Comparison of ENCODE assay signal across 10 cellular contexts in genomic region chr9:1046639-1047604, GRCh38. TPM values are rescaled to one million over a fixed set of nuclear protein-coding genes. Genes with fewer than 3 reads are reported as not detected.
DNase-seq lines count a peak whose midpoint lies in the region; ATAC-seq, FAIRE-seq and TF ChIP-seq lines count a peak whose summit lies in the region.
"Had no signal": no experiment of that assay in that cellular context is flagged by ENCODE, and none has a peak within 500 bp of the region (broad histone marks: within the 10 kb centered on the region; RNA-seq: fewer than 3 reads in every experiment).

No MANE protein-coding gene starts in this region.

- H3K9me3 ChIP-seq in A673 (ENCODE audit: low read depth, low read length, poor library complexity, severe bottlenecking), result no peaks in the 10 kb centered on the region

- H3K27ac Mint-ChIP-seq in MCF 10A (ENCODE audit: low read depth, unreplicated experiment), result peak overlapping the region; percentile 44
- H3K27ac Mint-ChIP-seq in natural killer cell, result no peak overlapping the region

- no peak overlapping the region for H3K27ac ChIP-seq in A673 (ENCODE audit: low read depth, low read length, poor library complexity, severe bottlenecking)

- no peaks in the 10 kb centered on the region for H3K36me3 Mint-ChIP-seq in MCF 10A (ENCODE audit: insufficient read depth, unreplicated experiment)
- peaks cover 10% of the 10 kb centered on the region for H3K36me3 Mint-ChIP-seq in natural killer cell

- H3K4me1 Mint-ChIP-seq in MCF 10A (ENCODE audit: insufficient read depth, unreplicated experiment) (peaks cover 11% of the 10 kb centered on the region), natural killer cell (peaks cover 47 to 52% of the 10 kb centered on the region in 2 donors)

- POLR2A ChIA-PET in A673 (lab: Charles Lee; ENCODE audit: low non-redundant PET), result no interaction called here
- POLR2A ChIA-PET in MCF 10A (lab: Yijun Ruan, JAX), result interaction anchor here (0.5 to 0.6 kb wide), 2 partner anchors 38 to 970 kb away, joined by 3 to 4 read pairs; no protein-coding TSS in a partner anchor

- intact Hi-C loops in A673 (cut with micrococcal nuclease; ENCODE audit: unreplicated experiment) (no loop called here), MCF 10A (cut with micrococcal nuclease) (no loop called here), natural killer cell (cut with micrococcal nuclease) (no loop called here)

- peak overlapping the region; percentile 73 for H3K4me3 Mint-ChIP-seq in MCF 10A (ENCODE audit: unreplicated experiment)
- peak overlapping the region; percentile 91 for H3K4me3 Mint-ChIP-seq in natural killer cell

- FAIRE-seq in frontal cortex (lab: Jason Lieb, UNC), result no peak
- FAIRE-seq: H1 had no signal

- TF ChIP-seq CTCF in A673 (conservative IDR thresholded peaks at IDR 0.05; ENCODE audit: low read depth, low read length) (no peak), MCF 10A (IDR thresholded peaks at IDR 0.05; ENCODE audit: unreplicated experiment) (no peak), natural killer cell (IDR thresholded peaks at IDR 0.05) (no peak)

- H3K4me3 ChIP-seq in A673 (ENCODE audit: low read depth, low read length, poor library complexity, severe bottlenecking), result peak overlapping the region; percentile 36
- H3K4me3 ChIP-seq in H7 (ENCODE audit: insufficient read depth, low read depth, low read length), result no peak overlapping the region

- H3K27me3 ChIP-seq in A673 (replicated peaks; ENCODE audit: insufficient read depth, low read depth, low read length, poor library complexity) (peaks cover 97% of the 10 kb centered on the region), H7 (ENCODE audit: control insufficient read depth, insufficient read depth, low read length) (peaks cover 98% of the 10 kb centered on the region)

- ATAC-seq in natural killer cell (no peak), GM21717 (IDR thresholded peaks at IDR 0.05; ENCODE audit: unreplicated experiment) (no peak), HG03432 (IDR thresholded peaks at IDR 0.05; ENCODE audit: unreplicated experiment) (no peak)

- no TSS peak for BruUV-seq in A673 (replicated peaks; lab: Mats Ljungman, UMichigan)
- BruUV-seq in MCF 10A (replicated peaks; lab: Mats Ljungman, UMichigan), result no TSS peak

- DNase-seq in A673 (ENCODE audit: low spot score), result no peak
- peak; percentile 78 for DNase-seq in H7
- DNase-seq in MCF 10A (ENCODE audit: unreplicated experiment), result no peak
- DNase-seq in natural killer cell, result no peak
- no peak for DNase-seq in frontal cortex (ENCODE audit: low spot score in 2 of 2)
- no peak for DNase-seq in activated CD4-positive, CD25-positive, alpha-beta regulatory T cell (lab: John Stamatoyannopoulos, UW)
- DNase-seq: NCI-H187 treated with DMSO at 0.1 percent for 48 hours had no signal

- CTCF ChIA-PET in A673 (lab: Charles Lee) (no interaction called here), MCF 10A (lab: Yijun Ruan, JAX) (interaction anchor here (0.8 kb wide), 1 partner anchor 557 kb away, joined by 3 read pairs; no protein-coding TSS in a partner anchor)

- H3K27me3 Mint-ChIP-seq in MCF 10A (ENCODE audit: insufficient read depth, unreplicated experiment), result peaks cover 4% of the 10 kb centered on the region
- peaks cover 70 to 77% of the 10 kb centered on the region in 2 donors for H3K27me3 Mint-ChIP-seq in natural killer cell (ENCODE audit: low read depth in 2 of 2)

- H3K36me3 ChIP-seq in A673 (ENCODE audit: insufficient read depth, low read length, poor library complexity, severe bottlenecking) (no peaks in the 10 kb centered on the region), H7 (replicated peaks; ENCODE audit: control insufficient read depth, insufficient read depth, low read length) (no peaks in the 10 kb centered on the region)

- no peaks in the 10 kb centered on the region for H3K4me1 ChIP-seq in A673 (ENCODE audit: insufficient read depth, low read length, poor library complexity, severe bottlenecking)

- no peaks in the 10 kb centered on the region for H3K9me3 Mint-ChIP-seq in MCF 10A (ENCODE audit: unreplicated experiment)
- no peaks in the 10 kb centered on the region for H3K9me3 Mint-ChIP-seq in natural killer cell

RNA-seq across cellular contexts. Expression of gene DMRT2, which starts 3.2 kb away (rescaled TPM):
- total RNA-seq in A673 (2021), result not detected in 2 replicates
- not detected in 2 replicates for total RNA-seq in H7 (2014; rRNA removed; shearing (Covaris generic))
- not detected in 2 replicates for total RNA-seq in MCF 10A (2022)
- not detected for total RNA-seq in natural killer cell
- total RNA-seq in frontal cortex, result not detected
